8 cellular contexts compared by ENCODE assay signal in the genomic region with DNA sequence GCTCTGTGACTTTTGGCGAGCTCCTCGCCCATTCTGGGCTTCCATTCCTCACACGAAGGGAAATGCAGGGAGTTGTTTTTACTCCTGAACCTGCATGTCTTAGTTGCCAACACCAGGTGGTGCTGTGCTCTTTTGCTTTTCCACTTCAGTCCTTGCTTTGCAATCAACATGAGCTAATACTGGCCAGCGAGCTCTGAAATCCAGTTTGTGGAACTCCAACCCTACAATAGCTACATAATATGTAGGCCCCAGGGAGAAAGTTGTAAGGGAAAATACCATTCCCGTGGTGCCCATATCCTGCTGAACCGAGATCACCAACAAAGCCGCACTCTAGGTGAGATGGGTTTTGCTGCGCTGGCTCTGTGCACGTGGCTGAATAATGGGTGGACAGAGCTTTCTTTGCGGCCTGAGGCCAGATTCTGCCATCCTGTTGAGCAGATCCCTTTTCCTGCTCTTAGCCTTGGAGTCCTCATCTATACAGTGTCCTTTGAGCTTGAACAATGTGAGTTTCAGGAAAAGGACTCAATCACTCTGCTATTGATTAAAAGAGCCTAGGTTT. TPM values are rescaled to one million over a fixed set of nuclear protein-coding genes. Genes with fewer than 3 reads are reported as not detected.
A peak's percentile ranks its signal among the peaks of the same experiment; 100 is the strongest.
DNase-seq lines count a peak whose midpoint lies in the region; ATAC-seq, FAIRE-seq and TF ChIP-seq lines count a peak whose summit lies in the region.

No MANE protein-coding gene starts in this region.

- H3K36me3 Mint-ChIP-seq in activated T-cell treated with anti-CD3 and anti-CD28 coated beads, Interleukin-2, amount 50 U/mL, for 4 hours (ENCODE audit: insufficient read depth) = peaks cover 12% of the 10 kb centered on the region
- no peaks in the 10 kb centered on the region for H3K36me3 Mint-ChIP-seq in neural crest cell (ENCODE audit: low read depth)

- H3K27me3 Mint-ChIP-seq in activated T-cell treated with anti-CD3 and anti-CD28 coated beads, Interleukin-2, amount 50 U/mL, for 4 hours (ENCODE audit: low read depth) = no peaks in the 10 kb centered on the region
- no peaks in the 10 kb centered on the region for H3K27me3 Mint-ChIP-seq in neural crest cell (ENCODE audit: low read depth)

- no peak overlapping the region for H3K27ac Mint-ChIP-seq in neural crest cell (ENCODE audit: unreplicated experiment)

- H3K36me3 ChIP-seq in uterus = no peaks in the 10 kb centered on the region

- H3K9me3 ChIP-seq in uterus = no peaks in the 10 kb centered on the region

- H3K27ac ChIP-seq in uterus = peak overlapping the region in 1 of 2 donors; percentile 48

- peak; percentile 88 for DNase-seq in NOMO-1 treated with dmso at 0.1 percent for 144 hours (lab: John Stamatoyannopoulos, UW; ENCODE audit: unreplicated experiment)
- DNase-seq in activated T-cell treated with anti-CD3 and anti-CD28 coated beads, Interleukin-2, amount 50 U/mL, for 4 hours = peak; percentile 25
- DNase-seq in fibroblast of pulmonary artery (ENCODE audit: low read depth) = peak; percentile 92
- DNase-seq in neural crest cell (ENCODE audit: low read depth, low spot score) = peak; percentile 58
- DNase-seq in uterus = peak; percentile 70 to 76

- TF ChIP-seq POLR2A in uterus (IDR thresholded peaks at IDR 0.05) = no peak

- H3K4me1 Mint-ChIP-seq in activated T-cell treated with anti-CD3 and anti-CD28 coated beads, Interleukin-2, amount 50 U/mL, for 4 hours (ENCODE audit: low read depth) = peaks cover 5% of the 10 kb centered on the region
- peaks cover 13% of the 10 kb centered on the region for H3K4me1 Mint-ChIP-seq in neural crest cell

- H3K4me3 Mint-ChIP-seq in activated T-cell treated with anti-CD3 and anti-CD28 coated beads, Interleukin-2, amount 50 U/mL, for 4 hours = no peak overlapping the region
- H3K4me3 Mint-ChIP-seq in neural crest cell = no peak overlapping the region

- H3K4me1 ChIP-seq in uterus = peaks cover 0 to 4% of the 10 kb centered on the region in 2 donors

- TF ChIP-seq CTCF in fibroblast of pulmonary artery (IDR thresholded peaks at IDR 0.05; ENCODE audit: low read length, missing control alignments) (peak; percentile 90), neural crest cell (conservative IDR thresholded peaks at IDR 0.05) (peak; percentile 90), uterus (IDR thresholded peaks at IDR 0.05) (peak; percentile 67 to 91 (median 86))

- peak; percentile 48 for FAIRE-seq in G401.6 (lab: Jason Lieb, UNC)

- no peaks in the 10 kb centered on the region for H3K27me3 ChIP-seq in uterus

- ATAC-seq in HG03520 (IDR thresholded peaks at IDR 0.05; ENCODE audit: unreplicated experiment) = peak; percentile 60
- peak; percentile 70 to 73 for ATAC-seq in activated T-cell treated with anti-CD3 and anti-CD28 coated beads, Interleukin-2, amount 50 U/mL, for 4 hours
- ATAC-seq in HG03097 (IDR thresholded peaks at IDR 0.05; ENCODE audit: low FRiP score, unreplicated experiment) = no peak

- H3K4me3 ChIP-seq in fibroblast of pulmonary artery (replicated peaks; ENCODE audit: low read depth, low read length) (no peak overlapping the region), uterus (no peak overlapping the region)

- intact Hi-C loops in uterus (cut with DNase I; ENCODE audit: low total_unique reads) = no loop called here

- no peaks in the 10 kb centered on the region for H3K9me3 Mint-ChIP-seq in activated T-cell treated with anti-CD3 and anti-CD28 coated beads, Interleukin-2, amount 50 U/mL, for 4 hours
- H3K9me3 Mint-ChIP-seq in neural crest cell = no peaks in the 10 kb centered on the region

RNA-seq across cellular contexts. Expression of a gene that starts 25.0 kb away (rescaled TPM):
- total RNA-seq in activated T-cell treated with anti-CD3 and anti-CD28 coated beads, Interleukin-2, amount 50 U/mL, for 4 hours = 10 to 100 TPM; 19.8 to 21.9 (median 20.9) TPM
- total RNA-seq in neural crest cell (18.3 and 19.1 TPM in 2 replicates), uterus (10 to 100 TPM in 3 of 4 donors, 1 to 10 TPM in 1; 10.0 to 14.1 (median 11.9) TPM)

RNA-seq across cellular contexts. Expression of a gene that starts 25.2 kb away (rescaled TPM):
- 10 to 100 TPM; 20.6 to 25.9 (median 23.5) TPM for total RNA-seq in activated T-cell treated with anti-CD3 and anti-CD28 coated beads, Interleukin-2, amount 50 U/mL, for 4 hours
- 37.3 and 41.6 TPM in 2 replicates for total RNA-seq in neural crest cell
- 10 to 100 TPM; 15.3 to 85.8 (median 48.5) TPM for total RNA-seq in uterus

Comparison
In these comparisons a context has a peak if more than half of its experiments do, and no peak if none do; other contexts are left out.
1. DNase-seq: peak in every context shown above with its lines; median percentile 92 in fibroblast of pulmonary artery; 88 in NOMO-1 treated with dmso at 0.1 percent for 144 hours; 73 in uterus; 58 in neural crest cell; 25 in activated T-cell treated with anti-CD3 and anti-CD28 coated beads, Interleukin-2, amount 50 U/mL, for 4 hours.